ENCODE assay signal across 1 cellular context in genomic region chr19:47226426-47227346, GRCh38.
TF ChIP-seq lines count a peak whose summit lies in the region.

No MANE protein-coding gene starts in this region.

TF ChIP-seq in HepG2, 621 proteins besides CTCF, POLR2A, EP300 and RAD21 (continued from another document and continues in another):
- TF ChIP-seq, protein P1, sequence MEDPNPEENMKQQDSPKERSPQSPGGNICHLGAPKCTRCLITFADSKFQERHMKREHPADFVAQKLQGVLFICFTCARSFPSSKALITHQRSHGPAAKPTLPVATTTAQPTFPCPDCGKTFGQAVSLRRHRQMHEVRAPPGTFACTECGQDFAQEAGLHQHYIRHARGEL (CRISPR knock-in tag; IDR thresholded peaks at IDR 0.05) = no peak
- TF ChIP-seq ATF1 (CRISPR knock-in tag; IDR thresholded peaks at IDR 0.05) (no peak), MLLT10 (CRISPR knock-in tag; IDR thresholded peaks at IDR 0.05) (no peak), IRX3 (CRISPR knock-in tag; IDR thresholded peaks at IDR 0.05; ENCODE audit: borderline replicate concordance, low read depth) (no peak), ZNF557 (CRISPR knock-in tag; IDR thresholded peaks at IDR 0.05) (no peak), BRD4 (CRISPR knock-in tag; IDR thresholded peaks at IDR 0.05) (0 out of 2 replicates have a peak, but pooled peaks have one; percentile 14), HNRNPL (IDR thresholded peaks at IDR 0.05; ENCODE audit: low read depth, low read length) (peak; percentile 36; the same call in 1 of the 2 replicates), PHF5A (CRISPR knock-in tag; IDR thresholded peaks at IDR 0.05; ENCODE audit: low read depth, unreplicated experiment) (no peak), SRF (IDR thresholded peaks at IDR 0.05; ENCODE audit: low read depth, low read length) (no peak), SAP130 (CRISPR knock-in tag; IDR thresholded peaks at IDR 0.05; ENCODE audit: low read depth) (peak; percentile 75), ZNF180 (CRISPR knock-in tag; IDR thresholded peaks at IDR 0.05; ENCODE audit: borderline replicate concordance, low read depth) (no peak), KDM4B (CRISPR knock-in tag; IDR thresholded peaks at IDR 0.05) (0 out of 2 replicates have a peak, but pooled peaks have one; percentile 13), NFIC (IDR thresholded peaks at IDR 0.05; ENCODE audit: low read length) (no peak), KLF6 (CRISPR knock-in tag; IDR thresholded peaks at IDR 0.05) (0 out of 2 replicates have a peak, but pooled peaks have one; percentile 13), GABPA (IDR thresholded peaks at IDR 0.05; ENCODE audit: low read depth, low read length) (peak; percentile 44), GABPA (CRISPR knock-in tag; IDR thresholded peaks at IDR 0.05; ENCODE audit: low read depth) (peak; percentile 73), JUND (CRISPR knock-in tag; IDR thresholded peaks at IDR 0.05) (no peak), CAMTA2 (CRISPR knock-in tag; IDR thresholded peaks at IDR 0.05; ENCODE audit: borderline replicate concordance) (no peak), ZNF776 (CRISPR knock-in tag; IDR thresholded peaks at IDR 0.05) (no peak), ZNF616 (CRISPR knock-in tag; IDR thresholded peaks at IDR 0.05; ENCODE audit: low read depth) (no peak), ZNF563 (CRISPR knock-in tag; IDR thresholded peaks at IDR 0.05) (peak; percentile 91; the same call in 1 of the 2 replicates), SP5 (CRISPR knock-in tag; IDR thresholded peaks at IDR 0.05; ENCODE audit: borderline replicate concordance, low read depth) (no peak), ONECUT2 (CRISPR knock-in tag; IDR thresholded peaks at IDR 0.05) (no peak), ZNF12 (CRISPR knock-in tag; IDR thresholded peaks at IDR 0.05) (no peak), TP53 (CRISPR knock-in tag; conservative IDR thresholded peaks at IDR 0.05) (no peak), ZNF274 (CRISPR knock-in tag; IDR thresholded peaks at IDR 0.05) (no peak), ZNF382 (CRISPR knock-in tag; IDR thresholded peaks at IDR 0.05; ENCODE audit: borderline replicate concordance) (no peak), ZBTB14 (CRISPR knock-in tag; IDR thresholded peaks at IDR 0.05) (no peak), SKIL (CRISPR knock-in tag; IDR thresholded peaks at IDR 0.05; ENCODE audit: borderline replicate concordance) (no peak), MIXL1 (CRISPR knock-in tag; IDR thresholded peaks at IDR 0.05) (no peak), ZC3H4 (CRISPR knock-in tag; IDR thresholded peaks at IDR 0.05; ENCODE audit: borderline replicate concordance) (peak; percentile 98), ZNF101 (CRISPR knock-in tag; IDR thresholded peaks at IDR 0.05; ENCODE audit: borderline replicate concordance, low read depth) (no peak), JUNB (CRISPR knock-in tag; IDR thresholded peaks at IDR 0.05; ENCODE audit: borderline replicate concordance) (no peak), ZGPAT (CRISPR knock-in tag; IDR thresholded peaks at IDR 0.05) (peak; percentile 58; the same call in 1 of the 2 replicates), ZNF75D (CRISPR knock-in tag; IDR thresholded peaks at IDR 0.05; ENCODE audit: borderline replicate concordance) (no peak), SP1 (IDR thresholded peaks at IDR 0.05) (no peak), SP1 (CRISPR knock-in tag; IDR thresholded peaks at IDR 0.05) (no peak; the same call in 1 of the 2 replicates), DBP (CRISPR knock-in tag; IDR thresholded peaks at IDR 0.05; ENCODE audit: not compliant biosample characterization) (no peak), CCDC6 (CRISPR knock-in tag; IDR thresholded peaks at IDR 0.05) (no peak; the same call in 1 of the 2 replicates), ZNF205 (CRISPR knock-in tag; IDR thresholded peaks at IDR 0.05) (no peak), RCOR2 (CRISPR knock-in tag; IDR thresholded peaks at IDR 0.05) (no peak), ARNT2 (CRISPR knock-in tag; IDR thresholded peaks at IDR 0.05; ENCODE audit: low read depth) (peak; percentile 13; the same call in 1 of the 2 replicates), ATF7 (IDR thresholded peaks at IDR 0.05) (no peak), ATF7 (CRISPR knock-in tag; IDR thresholded peaks at IDR 0.05) (no peak), ZNF710 (CRISPR knock-in tag; IDR thresholded peaks at IDR 0.05; ENCODE audit: borderline replicate concordance) (no peak), THYN1 (CRISPR knock-in tag; IDR thresholded peaks at IDR 0.05; ENCODE audit: borderline replicate concordance, low read depth) (no peak), ZNF883 (CRISPR knock-in tag; IDR thresholded peaks at IDR 0.05; ENCODE audit: not compliant biosample characterization) (no peak), ZFP90 (CRISPR knock-in tag; IDR thresholded peaks at IDR 0.05; ENCODE audit: borderline replicate concordance) (peak; percentile 70; the same call in 1 of the 2 replicates), ZNF607 (CRISPR knock-in tag; IDR thresholded peaks at IDR 0.05; ENCODE audit: borderline replicate concordance) (no peak), ZNF510 (CRISPR knock-in tag; IDR thresholded peaks at IDR 0.05; ENCODE audit: low read depth) (no peak), TMF1 (CRISPR knock-in tag; IDR thresholded peaks at IDR 0.05; ENCODE audit: low read depth) (no peak), ZNF678 (CRISPR knock-in tag; IDR thresholded peaks at IDR 0.05) (no peak), FOXP1 (IDR thresholded peaks at IDR 0.05) (no peak), FOXP1 (CRISPR knock-in tag; IDR thresholded peaks at IDR 0.05) (no peak), TAF1 (CRISPR knock-in tag; IDR thresholded peaks at IDR 0.05) (peak; percentile 40; the same call in 1 of the 2 replicates), ZNF766 (CRISPR knock-in tag; IDR thresholded peaks at IDR 0.05; ENCODE audit: borderline replicate concordance) (0 out of 2 replicates have a peak, but pooled peaks have one; percentile 23)
- TF ChIP-seq, protein P2, sequence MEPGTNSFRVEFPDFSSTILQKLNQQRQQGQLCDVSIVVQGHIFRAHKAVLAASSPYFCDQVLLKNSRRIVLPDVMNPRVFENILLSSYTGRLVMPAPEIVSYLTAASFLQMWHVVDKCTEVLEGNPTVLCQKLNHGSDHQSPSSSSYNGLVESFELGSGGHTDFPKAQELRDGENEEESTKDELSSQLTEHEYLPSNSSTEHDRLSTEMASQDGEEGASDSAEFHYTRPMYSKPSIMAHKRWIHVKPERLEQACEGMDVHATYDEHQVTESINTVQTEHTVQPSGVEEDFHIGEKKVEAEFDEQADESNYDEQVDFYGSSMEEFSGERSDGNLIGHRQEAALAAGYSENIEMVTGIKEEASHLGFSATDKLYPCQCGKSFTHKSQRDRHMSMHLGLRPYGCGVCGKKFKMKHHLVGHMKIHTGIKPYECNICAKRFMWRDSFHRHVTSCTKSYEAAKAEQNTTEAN (CRISPR knock-in tag; conservative IDR thresholded peaks at IDR 0.05) = no peak
- TF ChIP-seq, protein P3, sequence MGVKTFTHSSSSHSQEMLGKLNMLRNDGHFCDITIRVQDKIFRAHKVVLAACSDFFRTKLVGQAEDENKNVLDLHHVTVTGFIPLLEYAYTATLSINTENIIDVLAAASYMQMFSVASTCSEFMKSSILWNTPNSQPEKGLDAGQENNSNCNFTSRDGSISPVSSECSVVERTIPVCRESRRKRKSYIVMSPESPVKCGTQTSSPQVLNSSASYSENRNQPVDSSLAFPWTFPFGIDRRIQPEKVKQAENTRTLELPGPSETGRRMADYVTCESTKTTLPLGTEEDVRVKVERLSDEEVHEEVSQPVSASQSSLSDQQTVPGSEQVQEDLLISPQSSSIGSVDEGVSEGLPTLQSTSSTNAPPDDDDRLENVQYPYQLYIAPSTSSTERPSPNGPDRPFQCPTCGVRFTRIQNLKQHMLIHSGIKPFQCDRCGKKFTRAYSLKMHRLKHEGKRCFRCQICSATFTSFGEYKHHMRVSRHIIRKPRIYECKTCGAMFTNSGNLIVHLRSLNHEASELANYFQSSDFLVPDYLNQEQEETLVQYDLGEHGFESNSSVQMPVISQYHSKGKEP (CRISPR knock-in tag; IDR thresholded peaks at IDR 0.05) = no peak
- TF ChIP-seq, protein P4, sequence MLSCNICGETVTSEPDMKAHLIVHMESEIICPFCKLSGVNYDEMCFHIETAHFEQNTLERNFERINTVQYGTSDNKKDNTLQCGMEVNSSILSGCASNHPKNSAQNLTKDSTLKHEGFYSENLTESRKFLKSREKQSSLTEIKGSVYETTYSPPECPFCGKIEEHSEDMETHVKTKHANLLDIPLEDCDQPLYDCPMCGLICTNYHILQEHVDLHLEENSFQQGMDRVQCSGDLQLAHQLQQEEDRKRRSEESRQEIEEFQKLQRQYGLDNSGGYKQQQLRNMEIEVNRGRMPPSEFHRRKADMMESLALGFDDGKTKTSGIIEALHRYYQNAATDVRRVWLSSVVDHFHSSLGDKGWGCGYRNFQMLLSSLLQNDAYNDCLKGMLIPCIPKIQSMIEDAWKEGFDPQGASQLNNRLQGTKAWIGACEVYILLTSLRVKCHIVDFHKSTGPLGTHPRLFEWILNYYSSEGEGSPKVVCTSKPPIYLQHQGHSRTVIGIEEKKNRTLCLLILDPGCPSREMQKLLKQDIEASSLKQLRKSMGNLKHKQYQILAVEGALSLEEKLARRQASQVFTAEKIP (CRISPR knock-in tag; IDR thresholded peaks at IDR 0.05; ENCODE audit: borderline replicate concordance) = no peak
